In the genomic region with DNA sequence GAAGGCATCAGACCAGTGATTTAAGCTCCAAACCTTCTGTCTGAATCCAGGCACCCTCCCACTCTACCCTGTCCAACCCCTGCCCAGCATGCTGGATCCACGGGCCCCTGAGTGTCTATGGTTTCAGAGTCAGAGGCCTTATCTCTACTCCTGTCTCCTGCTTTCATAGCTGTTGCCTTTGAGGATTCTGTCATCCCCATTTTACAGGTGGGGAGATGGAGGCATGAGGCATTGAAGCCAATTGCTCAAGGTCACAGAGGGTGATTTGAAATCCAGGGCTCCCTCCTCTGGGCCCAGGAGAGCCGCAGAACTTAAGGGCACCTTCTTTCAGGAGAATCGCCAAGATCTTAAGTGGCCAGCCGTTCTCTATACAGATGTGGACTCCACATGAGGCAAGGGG, we compare ENCODE assay signal across 23 cellular contexts. TPM values are rescaled to one million over a fixed set of nuclear protein-coding genes. Genes with fewer than 3 reads are reported as not detected.
"Had no signal": no experiment of that assay in that cellular context is flagged by ENCODE, and none has a peak within 500 bp of the region (broad histone marks: within the 10 kb centered on the region; RNA-seq: fewer than 3 reads in every experiment).

No MANE protein-coding gene starts in this region.

- H3K79me2 ChIP-seq: parathyroid adenoma had no signal

- H3K36me3 Mint-ChIP-seq: immature natural killer cell; stimulated activated naive B cell treated with anti-CD40 and anti-IgM and Interleukin-4, amounts not matched to agents 10 μg/mL and 1 μg/mL and 100 μg/mL, for 72 hours had no signal

- H3K4me3 ChIP-seq: esophagus muscularis mucosa, gastrocnemius medialis, prostate gland, sigmoid colon, skin epidermis, thoracic aorta, transverse colon had no signal

- H3K9me3 Mint-ChIP-seq: central memory CD8-positive, alpha-beta T cell; effector memory CD8-positive, alpha-beta T cell; immature natural killer cell; stimulated activated naive B cell treated with anti-CD40 and anti-IgM and Interleukin-4, amounts not matched to agents 10 μg/mL and 1 μg/mL and 100 μg/mL, for 72 hours; stimulated activated naive CD8-positive, alpha-beta T cell treated with anti-CD3 and anti-CD28 coated beads, Interleukin-15, amount 100 ng/mL, for 72 hours had no signal

- H3K4me1 ChIP-seq: gastrocnemius medialis, parathyroid adenoma, prostate gland had no signal

- H3K36me3 ChIP-seq: esophagus muscularis mucosa, gastrocnemius medialis, prostate gland, sigmoid colon, thoracic aorta, transverse colon had no signal

- H3K9ac ChIP-seq: parathyroid adenoma had no signal

- H2AFZ ChIP-seq: parathyroid adenoma had no signal

- DNase-seq: effector memory CD8-positive, alpha-beta T cell; gastrocnemius medialis; immature natural killer cell; naive thymus-derived CD4-positive, alpha-beta T cell; sigmoid colon; stimulated activated CD4-positive, alpha-beta T cell treated with anti-CD3 and anti-CD28 coated beads, Interleukin-2, amount 100 ng/mL, for 24 hours; stimulated activated CD4-positive, alpha-beta T cell treated with anti-CD3 and anti-CD28 coated beads, Interleukin-4, amount 100 ng/mL, for 4 hours; stimulated activated naive B cell treated with anti-CD40 and anti-IgM and Interleukin-4, amounts not matched to agents 10 μg/mL and 1 μg/mL and 100 μg/mL, for 72 hours; stimulated activated naive CD8-positive, alpha-beta T cell treated with anti-CD3 and anti-CD28 coated beads, Interleukin-15, amount 100 ng/mL, for 72 hours; transverse colon had no signal

- ATAC-seq: effector memory CD8-positive, alpha-beta T cell; gastrocnemius medialis; naive thymus-derived CD4-positive, alpha-beta T cell; stimulated activated naive B cell treated with anti-CD40 and anti-IgM and Interleukin-4, amounts not matched to agents 10 μg/mL and 1 μg/mL and 100 μg/mL, for 72 hours; stimulated activated naive CD8-positive, alpha-beta T cell treated with anti-CD3 and anti-CD28 coated beads, Interleukin-15, amount 100 ng/mL, for 72 hours had no signal

- H3K9me3 ChIP-seq: esophagus muscularis mucosa, gastrocnemius medialis, prostate gland, sigmoid colon, thoracic aorta, transverse colon had no signal

- H3K4me3 Mint-ChIP-seq: central memory CD8-positive, alpha-beta T cell; effector memory CD8-positive, alpha-beta T cell; immature natural killer cell; naive thymus-derived CD4-positive, alpha-beta T cell; stimulated activated naive B cell treated with anti-CD40 and anti-IgM and Interleukin-4, amounts not matched to agents 10 μg/mL and 1 μg/mL and 100 μg/mL, for 72 hours; stimulated activated naive CD8-positive, alpha-beta T cell treated with anti-CD3 and anti-CD28 coated beads, Interleukin-15, amount 100 ng/mL, for 72 hours had no signal

- H3K27ac Mint-ChIP-seq: effector memory CD8-positive, alpha-beta T cell; immature natural killer cell; stimulated activated naive B cell treated with anti-CD40 and anti-IgM and Interleukin-4, amounts not matched to agents 10 μg/mL and 1 μg/mL and 100 μg/mL, for 72 hours; stimulated activated naive CD8-positive, alpha-beta T cell treated with anti-CD3 and anti-CD28 coated beads, Interleukin-15, amount 100 ng/mL, for 72 hours had no signal

- H3K27ac ChIP-seq: epithelial cell of prostate, esophagus muscularis mucosa, gastrocnemius medialis, parathyroid adenoma, prostate gland, sigmoid colon, skin epidermis, thoracic aorta, transverse colon had no signal

RNA-seq across cellular contexts. Expression of a gene that starts 3.1 kb away (rescaled TPM):
- total RNA-seq: esophagus muscularis mucosa; fibroblast of villous mesenchyme; gastrocnemius medialis; lung microvascular endothelial cell; mesenteric fat pad; mononuclear cell; naive thymus-derived CD4-positive, alpha-beta T cell; renal cortical epithelial cell; sigmoid colon; subcutaneous adipose tissue; thoracic aorta; transverse colon had no signal

RNA-seq across cellular contexts. Expression of a gene that starts 16.0 kb away (rescaled TPM):
- total RNA-seq: mononuclear cell had no signal
